1 cellular context compared by ENCODE assay signal in the genomic region with DNA sequence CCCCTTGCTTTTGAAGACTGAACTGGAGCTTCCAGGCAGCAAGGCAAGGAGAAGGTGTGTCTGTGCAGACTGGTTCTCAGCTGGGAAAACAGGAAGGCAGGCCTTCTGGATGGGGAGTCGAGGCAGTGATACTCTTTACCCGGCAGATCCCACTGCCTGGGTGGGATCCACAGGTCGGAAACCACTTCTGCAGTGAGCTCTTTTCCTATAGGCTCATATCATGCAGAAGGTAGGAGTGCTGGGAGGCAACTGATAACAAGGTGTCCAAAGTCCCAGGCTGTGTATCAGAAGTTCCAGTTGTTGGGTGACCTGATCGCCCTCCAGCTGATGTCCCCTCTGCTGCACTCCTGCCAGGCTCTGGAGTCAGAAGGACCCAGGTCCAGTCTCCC.
TF ChIP-seq lines count a peak whose summit lies in the region.

No MANE protein-coding gene starts in this region.

TF ChIP-seq in H1, 55 proteins besides CTCF, POLR2A, EP300 and RAD21:
- TF ChIP-seq, protein P1, sequence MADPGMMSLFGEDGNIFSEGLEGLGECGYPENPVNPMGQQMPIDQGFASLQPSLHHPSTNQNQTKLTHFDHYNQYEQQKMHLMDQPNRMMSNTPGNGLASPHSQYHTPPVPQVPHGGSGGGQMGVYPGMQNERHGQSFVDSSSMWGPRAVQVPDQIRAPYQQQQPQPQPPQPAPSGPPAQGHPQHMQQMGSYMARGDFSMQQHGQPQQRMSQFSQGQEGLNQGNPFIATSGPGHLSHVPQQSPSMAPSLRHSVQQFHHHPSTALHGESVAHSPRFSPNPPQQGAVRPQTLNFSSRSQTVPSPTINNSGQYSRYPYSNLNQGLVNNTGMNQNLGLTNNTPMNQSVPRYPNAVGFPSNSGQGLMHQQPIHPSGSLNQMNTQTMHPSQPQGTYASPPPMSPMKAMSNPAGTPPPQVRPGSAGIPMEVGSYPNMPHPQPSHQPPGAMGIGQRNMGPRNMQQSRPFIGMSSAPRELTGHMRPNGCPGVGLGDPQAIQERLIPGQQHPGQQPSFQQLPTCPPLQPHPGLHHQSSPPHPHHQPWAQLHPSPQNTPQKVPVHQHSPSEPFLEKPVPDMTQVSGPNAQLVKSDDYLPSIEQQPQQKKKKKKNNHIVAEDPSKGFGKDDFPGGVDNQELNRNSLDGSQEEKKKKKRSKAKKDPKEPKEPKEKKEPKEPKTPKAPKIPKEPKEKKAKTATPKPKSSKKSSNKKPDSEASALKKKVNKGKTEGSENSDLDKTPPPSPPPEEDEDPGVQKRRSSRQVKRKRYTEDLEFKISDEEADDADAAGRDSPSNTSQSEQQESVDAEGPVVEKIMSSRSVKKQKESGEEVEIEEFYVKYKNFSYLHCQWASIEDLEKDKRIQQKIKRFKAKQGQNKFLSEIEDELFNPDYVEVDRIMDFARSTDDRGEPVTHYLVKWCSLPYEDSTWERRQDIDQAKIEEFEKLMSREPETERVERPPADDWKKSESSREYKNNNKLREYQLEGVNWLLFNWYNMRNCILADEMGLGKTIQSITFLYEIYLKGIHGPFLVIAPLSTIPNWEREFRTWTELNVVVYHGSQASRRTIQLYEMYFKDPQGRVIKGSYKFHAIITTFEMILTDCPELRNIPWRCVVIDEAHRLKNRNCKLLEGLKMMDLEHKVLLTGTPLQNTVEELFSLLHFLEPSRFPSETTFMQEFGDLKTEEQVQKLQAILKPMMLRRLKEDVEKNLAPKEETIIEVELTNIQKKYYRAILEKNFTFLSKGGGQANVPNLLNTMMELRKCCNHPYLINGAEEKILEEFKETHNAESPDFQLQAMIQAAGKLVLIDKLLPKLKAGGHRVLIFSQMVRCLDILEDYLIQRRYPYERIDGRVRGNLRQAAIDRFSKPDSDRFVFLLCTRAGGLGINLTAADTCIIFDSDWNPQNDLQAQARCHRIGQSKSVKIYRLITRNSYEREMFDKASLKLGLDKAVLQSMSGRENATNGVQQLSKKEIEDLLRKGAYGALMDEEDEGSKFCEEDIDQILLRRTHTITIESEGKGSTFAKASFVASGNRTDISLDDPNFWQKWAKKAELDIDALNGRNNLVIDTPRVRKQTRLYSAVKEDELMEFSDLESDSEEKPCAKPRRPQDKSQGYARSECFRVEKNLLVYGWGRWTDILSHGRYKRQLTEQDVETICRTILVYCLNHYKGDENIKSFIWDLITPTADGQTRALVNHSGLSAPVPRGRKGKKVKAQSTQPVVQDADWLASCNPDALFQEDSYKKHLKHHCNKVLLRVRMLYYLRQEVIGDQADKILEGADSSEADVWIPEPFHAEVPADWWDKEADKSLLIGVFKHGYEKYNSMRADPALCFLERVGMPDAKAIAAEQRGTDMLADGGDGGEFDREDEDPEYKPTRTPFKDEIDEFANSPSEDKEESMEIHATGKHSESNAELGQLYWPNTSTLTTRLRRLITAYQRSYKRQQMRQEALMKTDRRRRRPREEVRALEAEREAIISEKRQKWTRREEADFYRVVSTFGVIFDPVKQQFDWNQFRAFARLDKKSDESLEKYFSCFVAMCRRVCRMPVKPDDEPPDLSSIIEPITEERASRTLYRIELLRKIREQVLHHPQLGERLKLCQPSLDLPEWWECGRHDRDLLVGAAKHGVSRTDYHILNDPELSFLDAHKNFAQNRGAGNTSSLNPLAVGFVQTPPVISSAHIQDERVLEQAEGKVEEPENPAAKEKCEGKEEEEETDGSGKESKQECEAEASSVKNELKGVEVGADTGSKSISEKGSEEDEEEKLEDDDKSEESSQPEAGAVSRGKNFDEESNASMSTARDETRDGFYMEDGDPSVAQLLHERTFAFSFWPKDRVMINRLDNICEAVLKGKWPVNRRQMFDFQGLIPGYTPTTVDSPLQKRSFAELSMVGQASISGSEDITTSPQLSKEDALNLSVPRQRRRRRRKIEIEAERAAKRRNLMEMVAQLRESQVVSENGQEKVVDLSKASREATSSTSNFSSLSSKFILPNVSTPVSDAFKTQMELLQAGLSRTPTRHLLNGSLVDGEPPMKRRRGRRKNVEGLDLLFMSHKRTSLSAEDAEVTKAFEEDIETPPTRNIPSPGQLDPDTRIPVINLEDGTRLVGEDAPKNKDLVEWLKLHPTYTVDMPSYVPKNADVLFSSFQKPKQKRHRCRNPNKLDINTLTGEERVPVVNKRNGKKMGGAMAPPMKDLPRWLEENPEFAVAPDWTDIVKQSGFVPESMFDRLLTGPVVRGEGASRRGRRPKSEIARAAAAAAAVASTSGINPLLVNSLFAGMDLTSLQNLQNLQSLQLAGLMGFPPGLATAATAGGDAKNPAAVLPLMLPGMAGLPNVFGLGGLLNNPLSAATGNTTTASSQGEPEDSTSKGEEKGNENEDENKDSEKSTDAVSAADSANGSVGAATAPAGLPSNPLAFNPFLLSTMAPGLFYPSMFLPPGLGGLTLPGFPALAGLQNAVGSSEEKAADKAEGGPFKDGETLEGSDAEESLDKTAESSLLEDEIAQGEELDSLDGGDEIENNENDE (IDR thresholded peaks at IDR 0.05; ENCODE audit: insufficient replicate concordance, low read length), result no peak
- TF ChIP-seq EZH2 (IDR thresholded peaks at IDR 0.05; ENCODE audit: low read depth, low read length, severe bottlenecking), result no peak
- no peak for TF ChIP-seq POLR2AphosphoS5 (IDR thresholded peaks at IDR 0.05; ENCODE audit: low read depth, low read length)
- no peak for TF ChIP-seq GTF2F1 (IDR thresholded peaks at IDR 0.05; ENCODE audit: borderline replicate concordance, low read depth, low read length)
- TF ChIP-seq, protein P2, sequence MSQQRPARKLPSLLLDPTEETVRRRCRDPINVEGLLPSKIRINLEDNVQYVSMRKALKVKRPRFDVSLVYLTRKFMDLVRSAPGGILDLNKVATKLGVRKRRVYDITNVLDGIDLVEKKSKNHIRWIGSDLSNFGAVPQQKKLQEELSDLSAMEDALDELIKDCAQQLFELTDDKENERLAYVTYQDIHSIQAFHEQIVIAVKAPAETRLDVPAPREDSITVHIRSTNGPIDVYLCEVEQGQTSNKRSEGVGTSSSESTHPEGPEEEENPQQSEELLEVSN (IDR thresholded peaks at IDR 0.05), result no peak
- TF ChIP-seq GABPA (IDR thresholded peaks at IDR 0.05; ENCODE audit: borderline replicate concordance, insufficient read depth, low read length), result no peak
